ENCODE assay signal across 14 cellular contexts in the genomic region with DNA sequence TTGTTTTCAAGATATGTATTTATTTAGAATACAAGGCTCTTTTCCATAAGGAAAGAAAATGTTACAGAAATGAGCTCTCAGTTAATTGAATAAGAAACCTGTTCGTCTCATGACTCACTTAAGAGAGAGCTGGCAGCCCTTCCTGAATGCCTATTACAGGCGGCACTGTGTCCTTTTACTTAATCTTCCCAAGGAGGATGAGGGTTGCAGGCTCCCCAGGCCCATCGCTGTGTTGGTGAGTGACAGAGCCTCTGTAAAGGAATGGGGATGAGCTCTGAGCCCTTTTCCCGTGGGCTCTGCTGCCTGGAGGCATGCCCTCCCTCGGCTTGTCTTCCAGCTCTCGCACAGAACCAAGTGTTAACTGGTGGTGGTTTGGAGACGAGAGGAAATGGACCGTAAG.
DNase-seq lines count a peak whose midpoint lies in the region; ATAC-seq and TF ChIP-seq lines count a peak whose summit lies in the region.
"Had no signal": no experiment of that assay in that cellular context is flagged by ENCODE, and none has a peak within 500 bp of the region (broad histone marks: within the 10 kb centered on the region; RNA-seq: fewer than 3 reads in every experiment).

No MANE protein-coding gene starts in this region.

- H3K27ac ChIP-seq in heart left ventricle (peak overlapping the region in 7 of 12 donors; percentile 3 to 70 (median 37)), psoas muscle (peak overlapping the region; percentile 50), vagina (no peak overlapping the region)
- H3K27ac ChIP-seq: right lobe of liver, thyroid gland had no signal

- peak; percentile 31 for DNase-seq in ELF-1 (ENCODE audit: low read depth, low spot score)
- peak; percentile 41 for DNase-seq in adipocyte (ENCODE audit: low read depth)
- no peak for DNase-seq in heart left ventricle
- no peak for DNase-seq in psoas muscle
- DNase-seq in glomerular visceral epithelial cell (ENCODE audit: extremely low spot score): no peak
- DNase-seq in ureter (ENCODE audit: low spot score): no peak
- DNase-seq in vagina (ENCODE audit: extremely low spot score in 2 of 2): no peak
- no peak for DNase-seq in NCI-H187 (lab: John Stamatoyannopoulos, UW)
- DNase-seq: activated CD4-positive, alpha-beta T cell treated with anti-CD3 and anti-CD28 coated beads, Interleukin-2, amount 10 ng/mL, durations not matched to agents 7 days and 5 days; activated gamma-delta T cell; NCI-H1105; right lobe of liver; SW 1271 had no signal

- H3K9ac ChIP-seq in adipocyte (ENCODE audit: low read length): no peak overlapping the region

- TF ChIP-seq CTCF in heart left ventricle (IDR thresholded peaks at IDR 0.05) (no peak), psoas muscle (IDR thresholded peaks at IDR 0.05) (no peak), vagina (IDR thresholded peaks at IDR 0.05) (no peak)

- ATAC-seq in heart left ventricle (peak in 3 of 4 donors; percentile 49 to 68 (median 64)), psoas muscle (peak; percentile 78 to 95 (median 90))

- H3K36me3 ChIP-seq in adipocyte (ENCODE audit: control insufficient read depth, insufficient read depth, low read length, severe bottlenecking) (peaks cover 3% of the 10 kb centered on the region), heart left ventricle (no peaks in the 10 kb centered on the region), psoas muscle (ENCODE audit: insufficient read depth in 1 of 2, low read depth in 1 of 2) (no peaks in the 10 kb centered on the region), vagina (no peaks in the 10 kb centered on the region)
- H3K36me3 ChIP-seq: right lobe of liver, thyroid gland had no signal

- H3K4me1 ChIP-seq in adipocyte (ENCODE audit: control insufficient read depth, insufficient read depth, low read length) (no peaks in the 10 kb centered on the region), heart left ventricle (peaks cover 0 to 22% (median 4%) of the 10 kb centered on the region in 12 donors), psoas muscle (peaks cover 24% of the 10 kb centered on the region), vagina (no peaks in the 10 kb centered on the region)
- H3K4me1 ChIP-seq: right lobe of liver had no signal

- no peaks in the 10 kb centered on the region for H3K9me3 ChIP-seq in adipocyte (ENCODE audit: control insufficient read depth, low read length)
- H3K9me3 ChIP-seq in heart left ventricle: no peaks in the 10 kb centered on the region
- H3K9me3 ChIP-seq in psoas muscle: no peaks in the 10 kb centered on the region
- no peaks in the 10 kb centered on the region for H3K9me3 ChIP-seq in vagina
- H3K9me3 ChIP-seq: right lobe of liver, thyroid gland had no signal

- 53 to 85% (median 59%) methylated on average over 7 to 8 of the region's 8 CpGs for WGBS in heart left ventricle, 4 donors
- WGBS in psoas muscle, 3 donors: 44 to 62% (median 47%) methylated on average over 8 of the region's 8 CpGs

- H3K4me3 ChIP-seq in adipocyte (ENCODE audit: low read length) (no peak overlapping the region), heart left ventricle (no peak overlapping the region), psoas muscle (no peak overlapping the region), vagina (no peak overlapping the region)
- H3K4me3 ChIP-seq: right lobe of liver, thyroid gland had no signal

- no peak for TF ChIP-seq POLR2A in heart left ventricle (IDR thresholded peaks at IDR 0.05)
- TF ChIP-seq POLR2A in vagina (IDR thresholded peaks at IDR 0.05): no peak

- H3K27me3 ChIP-seq in adipocyte (replicated peaks; ENCODE audit: control insufficient read depth, insufficient read depth, low read length) (no peaks in the 10 kb centered on the region), heart left ventricle (no peaks in the 10 kb centered on the region), psoas muscle (ENCODE audit: insufficient read depth in 3 of 3, low read length in 2 of 3) (no peaks in the 10 kb centered on the region), vagina (no peaks in the 10 kb centered on the region)
- H3K27me3 ChIP-seq: right lobe of liver, thyroid gland had no signal

- intact Hi-C loops in heart left ventricle (cut with DNase I): no loop called here
- intact Hi-C loops in psoas muscle (cut with DNase I): no loop called here
- intact Hi-C loops in vagina (cut with DNase I): no loop called here

Comparison
In these comparisons a context has a peak if more than half of its experiments do, and no peak if none do; other contexts are left out.
1. DNase-seq: peak in ELF-1 (single experiment) and adipocyte (single experiment); none in heart left ventricle (0 of 5), psoas muscle (0 of 2), glomerular visceral epithelial cell (single experiment), ureter (single experiment), vagina (0 of 2) and NCI-H187 (0 of 2).